Comparison of ENCODE assay signal across 20 cellular contexts in genomic region chr5:158951951-158952545, GRCh38.
DNase-seq lines count a peak whose midpoint lies in the region; ATAC-seq and TF ChIP-seq lines count a peak whose summit lies in the region.
"Had no signal": no experiment of that assay in that cellular context is flagged by ENCODE, and none has a peak within 500 bp of the region (broad histone marks: within the 10 kb centered on the region; RNA-seq: fewer than 3 reads in every experiment).

No MANE protein-coding gene starts in this region.

- peaks cover 24% of the 10 kb centered on the region for H3K27me3 ChIP-seq in HAP-1 (ENCODE audit: low read depth)
- H3K27me3 ChIP-seq in SU-DHL-6 (ENCODE audit: low read length), result no peaks in the 10 kb centered on the region
- H3K27me3 ChIP-seq: breast epithelium, MG63, uterus had no signal

- H3F3A ChIP-seq in SU-DHL-6 (ENCODE audit: insufficient read depth), result peaks cover 25% of the 10 kb centered on the region

- H2AFZ ChIP-seq in SU-DHL-6 (ENCODE audit: low read depth, low read length, severe bottlenecking), result peak overlapping the region; percentile 69

- peak overlapping the region; percentile 80 for H3K4me2 ChIP-seq in SU-DHL-6 (ENCODE audit: low read depth, low read length, poor library complexity, severe bottlenecking)
- H3K4me2 ChIP-seq: SK-N-SH had no signal

- peak; percentile 16 for DNase-seq in DMS 273 treated with DMSO at 0.1 percent for 48 hours (lab: John Stamatoyannopoulos, UW)
- peak; percentile 51 to 85 for DNase-seq in HAP-1 (ENCODE audit: low spot score in 2 of 2)
- peak; percentile 67 for DNase-seq in left kidney (ENCODE audit: low read depth, low spot score)
- DNase-seq in left lobe of liver (ENCODE audit: low spot score), result no peak
- DNase-seq in effector CD8-positive, alpha-beta T cell (lab: John Stamatoyannopoulos, UW), result no peak
- DNase-seq: activated CD4-positive, alpha-beta T cell treated with anti-CD3 and anti-CD28 coated beads, Interleukin-2, amount 10 ng/mL, durations not matched to agents 24 days and 14 days; activated naive CD8-positive, alpha-beta T cell treated with anti-CD3 and anti-CD28 coated beads, Interleukin-2, amount 50 U/mL, for 24 hours; CD8-positive, alpha-beta T cell; MG63; NCI-H510A treated with DMSO at 0.1 percent for 48 hours; SK-N-SH; stimulated activated CD4-positive, alpha-beta T cell treated with anti-CD3 and anti-CD28 coated beads, Interleukin-4, amount 100 ng/mL, for 24 hours; substantia nigra; T-helper 9 cell; uterus had no signal

- H3K27ac ChIP-seq in SU-DHL-6 (ENCODE audit: low read depth, low read length), result peak overlapping the region; percentile 95
- H3K27ac ChIP-seq: breast epithelium, uterus had no signal

- TF ChIP-seq CTCF in SU-DHL-6 (IDR thresholded peaks at IDR 0.05; ENCODE audit: insufficient read depth, low read length, poor library complexity, severe bottlenecking), result no peak

- no peaks in the 10 kb centered on the region for H4K20me1 ChIP-seq in SU-DHL-6 (ENCODE audit: low read depth, low read length)

- peak overlapping the region; percentile 50 for H3K9ac ChIP-seq in SU-DHL-6 (ENCODE audit: low read length)
- H3K9ac ChIP-seq: SK-N-SH had no signal

- H3K79me2 ChIP-seq in SU-DHL-6 (ENCODE audit: insufficient read depth, low read length), result no peaks in the 10 kb centered on the region

- H3K9me2 ChIP-seq in SU-DHL-6 (replicated peaks; ENCODE audit: insufficient read depth, low read length), result no peaks in the 10 kb centered on the region
- H3K9me2 ChIP-seq: SK-N-SH had no signal

- in situ Hi-C loops in HAP-1 (cut with MboI; ENCODE audit: low sequenced_read_pairs), result no loop called here

- H3K36me3 ChIP-seq in HAP-1 (replicated peaks) (no peaks in the 10 kb centered on the region), SU-DHL-6 (ENCODE audit: low read length) (no peaks in the 10 kb centered on the region)
- H3K36me3 ChIP-seq: breast epithelium, MG63, uterus had no signal

- no peak for ATAC-seq in HG02588 (IDR thresholded peaks at IDR 0.05; ENCODE audit: unreplicated experiment)
- ATAC-seq in left lobe of liver, result no peak
- ATAC-seq in GM18909 (IDR thresholded peaks at IDR 0.05; ENCODE audit: poor library complexity, unreplicated experiment), result no peak
- ATAC-seq: activated naive CD8-positive, alpha-beta T cell treated with anti-CD3 and anti-CD28 coated beads, Interleukin-2, amount 50 U/mL, for 24 hours; CD8-positive, alpha-beta T cell; esophagus mucosa had no signal

- no peaks in the 10 kb centered on the region for H3K9me3 ChIP-seq in HAP-1
- H3K9me3 ChIP-seq in SU-DHL-6 (ENCODE audit: insufficient read depth, low read length), result no peaks in the 10 kb centered on the region
- H3K9me3 ChIP-seq: breast epithelium, MG63, SK-N-SH, uterus had no signal

- peaks cover 8% of the 10 kb centered on the region for H3K4me1 ChIP-seq in HAP-1
- H3K4me1 ChIP-seq: breast epithelium, uterus had no signal

- H3K4me3 ChIP-seq in HAP-1 (no peak overlapping the region), SU-DHL-6 (ENCODE audit: insufficient read depth, low read length, poor library complexity, severe bottlenecking) (peak overlapping the region; percentile 34)
- H3K4me3 ChIP-seq: breast epithelium, MG63, uterus had no signal

Comparison
In these comparisons a context has a peak if more than half of its experiments do, and no peak if none do; other contexts are left out.
1. DNase-seq: peak in DMS 273 treated with DMSO at 0.1 percent for 48 hours (single experiment), HAP-1 (2 of 2) and left kidney (single experiment); none in left lobe of liver (single experiment) and effector CD8-positive, alpha-beta T cell (single experiment).